24 cellular contexts compared by ENCODE assay signal in the genomic region with DNA sequence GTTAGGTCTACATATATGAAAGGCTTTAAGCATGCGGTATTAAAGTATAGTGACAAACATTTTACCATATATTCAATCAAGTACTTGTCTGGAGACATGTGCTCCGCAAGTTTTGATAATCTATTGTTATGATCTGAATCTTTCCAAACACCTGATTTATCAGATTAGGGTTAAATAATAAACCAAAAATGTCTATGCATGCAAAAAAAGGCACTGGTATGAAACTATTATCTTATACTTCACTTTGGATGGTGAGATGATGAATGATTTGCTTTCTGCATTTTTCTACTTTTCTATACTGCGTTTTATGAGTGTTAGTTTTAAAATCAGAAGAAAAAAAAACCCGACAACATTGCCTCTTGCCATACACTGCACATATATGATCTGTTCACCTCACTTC. TPM values are rescaled to one million over a fixed set of nuclear protein-coding genes. Genes with fewer than 3 reads are reported as not detected.
DNase-seq lines count a peak whose midpoint lies in the region; ATAC-seq and TF ChIP-seq lines count a peak whose summit lies in the region.
"Had no signal": no experiment of that assay in that cellular context is flagged by ENCODE, and none has a peak within 500 bp of the region (broad histone marks: within the 10 kb centered on the region; RNA-seq: fewer than 3 reads in every experiment).

No MANE protein-coding gene starts in this region.

- TF ChIP-seq CTCF in activated CD8-positive, alpha-beta T cell treated with anti-CD3 and anti-CD28 coated beads for 36 hours (IDR thresholded peaks at IDR 0.05), result no peak

- CTCF ChIA-PET in activated CD8-positive, alpha-beta T cell treated with anti-CD3 and anti-CD28 coated beads for 36 hours (lab: Charles Lee), result no interaction called here
- CTCF ChIA-PET in activated CD8-positive, alpha-beta T cell treated with anti-CD3 and anti-CD28 coated beads, Interleukin-2, amount 10 ng/mL, durations not matched to agents 7 days and 5 days (lab: Charles Lee), result no interaction called here

- no peaks in the 10 kb centered on the region for H3K27me3 Mint-ChIP-seq in activated CD8-positive, alpha-beta T cell treated with anti-CD3 and anti-CD28 coated beads for 36 hours
- no peaks in the 10 kb centered on the region for H3K27me3 Mint-ChIP-seq in activated CD8-positive, alpha-beta T cell treated with anti-CD3 and anti-CD28 coated beads, Interleukin-2, amount 10 ng/mL, durations not matched to agents 7 days and 5 days (ENCODE audit: low read depth)
- H3K27me3 Mint-ChIP-seq in stimulated activated naive CD8-positive, alpha-beta T cell treated with anti-CD3 and anti-CD28 coated beads, Interleukin-15, Interleukin-2, amounts not matched to agents 100 ng/mL and 50 ng/mL, for 24 hours, result no peaks in the 10 kb centered on the region
- no peaks in the 10 kb centered on the region for H3K27me3 Mint-ChIP-seq in activated naive CD8-positive, alpha-beta T cell treated with anti-CD3 and anti-CD28 coated beads, Interleukin-2, amount 10 ng/mL, durations not matched to agents 7 days and 5 days
- H3K27me3 Mint-ChIP-seq: CD4-positive, alpha-beta T cell had no signal

- ATAC-seq in activated CD8-positive, alpha-beta T cell treated with anti-CD3 and anti-CD28 coated beads for 36 hours, result no peak
- ATAC-seq in activated CD8-positive, alpha-beta T cell treated with anti-CD3 and anti-CD28 coated beads, Interleukin-2, amount 10 ng/mL, durations not matched to agents 7 days and 5 days, result no peak
- no peak for ATAC-seq in stimulated activated naive CD8-positive, alpha-beta T cell treated with anti-CD3 and anti-CD28 coated beads, Interleukin-15, Interleukin-2, amounts not matched to agents 100 U/mL and 50 U/mL, for 24 hours
- no peak for ATAC-seq in activated naive CD8-positive, alpha-beta T cell treated with anti-CD3 and anti-CD28 coated beads, Interleukin-2, amount 10 ng/mL, durations not matched to agents 7 days and 5 days (ENCODE audit: low read depth)
- ATAC-seq: GM12878, K562, Right ventricle myocardium inferior had no signal

- H3K4me3 Mint-ChIP-seq in activated CD8-positive, alpha-beta T cell treated with anti-CD3 and anti-CD28 coated beads for 36 hours, result no peak overlapping the region
- H3K4me3 Mint-ChIP-seq in activated CD8-positive, alpha-beta T cell treated with anti-CD3 and anti-CD28 coated beads, Interleukin-2, amount 10 ng/mL, durations not matched to agents 7 days and 5 days, result no peak overlapping the region
- no peak overlapping the region for H3K4me3 Mint-ChIP-seq in stimulated activated naive CD8-positive, alpha-beta T cell treated with anti-CD3 and anti-CD28 coated beads, Interleukin-15, Interleukin-2, amounts not matched to agents 100 ng/mL and 50 ng/mL, for 24 hours
- H3K4me3 Mint-ChIP-seq in activated naive CD8-positive, alpha-beta T cell treated with anti-CD3 and anti-CD28 coated beads, Interleukin-2, amount 10 ng/mL, durations not matched to agents 7 days and 5 days, result no peak overlapping the region
- H3K4me3 Mint-ChIP-seq: CD4-positive, alpha-beta T cell; H9; HFFc6 had no signal

- peaks cover 1% of the 10 kb centered on the region for H3K9me3 Mint-ChIP-seq in activated CD8-positive, alpha-beta T cell treated with anti-CD3 and anti-CD28 coated beads for 36 hours
- H3K9me3 Mint-ChIP-seq in activated CD8-positive, alpha-beta T cell treated with anti-CD3 and anti-CD28 coated beads, Interleukin-2, amount 10 ng/mL, durations not matched to agents 7 days and 5 days (ENCODE audit: insufficient read depth), result peaks cover 40% of the 10 kb centered on the region
- peaks cover 13% of the 10 kb centered on the region for H3K9me3 Mint-ChIP-seq in stimulated activated naive CD8-positive, alpha-beta T cell treated with anti-CD3 and anti-CD28 coated beads, Interleukin-15, Interleukin-2, amounts not matched to agents 100 ng/mL and 50 ng/mL, for 24 hours
- peaks cover 16% of the 10 kb centered on the region for H3K9me3 Mint-ChIP-seq in activated naive CD8-positive, alpha-beta T cell treated with anti-CD3 and anti-CD28 coated beads, Interleukin-2, amount 10 ng/mL, durations not matched to agents 7 days and 5 days
- H3K9me3 Mint-ChIP-seq: CD4-positive, alpha-beta T cell; HFFc6 had no signal

- H3K4me1 Mint-ChIP-seq in activated CD8-positive, alpha-beta T cell treated with anti-CD3 and anti-CD28 coated beads for 36 hours (ENCODE audit: low read depth), result peaks cover 77% of the 10 kb centered on the region
- H3K4me1 Mint-ChIP-seq in activated CD8-positive, alpha-beta T cell treated with anti-CD3 and anti-CD28 coated beads, Interleukin-2, amount 10 ng/mL, durations not matched to agents 7 days and 5 days (ENCODE audit: low read depth), result peaks cover 81% of the 10 kb centered on the region
- H3K4me1 Mint-ChIP-seq in stimulated activated naive CD8-positive, alpha-beta T cell treated with anti-CD3 and anti-CD28 coated beads, Interleukin-15, Interleukin-2, amounts not matched to agents 100 ng/mL and 50 ng/mL, for 24 hours (ENCODE audit: low read depth), result peaks cover 98% of the 10 kb centered on the region
- H3K4me1 Mint-ChIP-seq in activated naive CD8-positive, alpha-beta T cell treated with anti-CD3 and anti-CD28 coated beads, Interleukin-2, amount 10 ng/mL, durations not matched to agents 7 days and 5 days, result peaks cover 47% of the 10 kb centered on the region

- DNase-seq in activated CD8-positive, alpha-beta T cell treated with anti-CD3 and anti-CD28 coated beads for 36 hours, result no peak
- no peak for DNase-seq in activated CD8-positive, alpha-beta T cell treated with anti-CD3 and anti-CD28 coated beads, Interleukin-2, amount 10 ng/mL, durations not matched to agents 7 days and 5 days
- no peak for DNase-seq in stimulated activated naive CD8-positive, alpha-beta T cell treated with anti-CD3 and anti-CD28 coated beads, Interleukin-15, Interleukin-2, amounts not matched to agents 100 U/mL and 50 U/mL, for 24 hours
- DNase-seq in activated naive CD8-positive, alpha-beta T cell treated with anti-CD3 and anti-CD28 coated beads, Interleukin-2, amount 10 ng/mL, durations not matched to agents 7 days and 5 days, result no peak
- DNase-seq in iPS-NIHi7 (ENCODE audit: extremely low spot score) (no peak), dedifferentiated amniotic fluid mesenchymal stem cell (ENCODE audit: extremely low spot score) (no peak)
- DNase-seq: ACHN; CD4-positive, alpha-beta T cell; COR-L47; DMS 273 treated with DMSO at 0.1 percent for 48 hours; DMS79 treated with DMSO at 0.1 percent for 48 hours; H9; HFFc6; MM.1S; NCI-H1048; NCI-H1417 treated with DMSO at 0.1 percent for 48 hours; NCI-H187; NCI-H446; NCI-H526; Peyer's patch had no signal

- POLR2A ChIA-PET in activated CD8-positive, alpha-beta T cell treated with anti-CD3 and anti-CD28 coated beads for 36 hours (lab: Charles Lee), result no interaction called here
- POLR2A ChIA-PET in activated CD8-positive, alpha-beta T cell treated with anti-CD3 and anti-CD28 coated beads, Interleukin-2, amount 10 ng/mL, durations not matched to agents 7 days and 5 days (lab: Charles Lee), result interaction anchor here (0.5 kb wide), 1 partner anchor 205 kb away, joined by 3 read pairs; no protein-coding TSS in a partner anchor
- POLR2A ChIA-PET in activated naive CD8-positive, alpha-beta T cell treated with anti-CD3 and anti-CD28 coated beads, Interleukin-2, amount 10 ng/mL, durations not matched to agents 7 days and 5 days (lab: Charles Lee), result no interaction called here

- intact Hi-C loops in activated CD8-positive, alpha-beta T cell treated with anti-CD3 and anti-CD28 coated beads for 36 hours (cut with micrococcal nuclease), result no loop called here

- peaks cover 58% of the 10 kb centered on the region for H3K36me3 Mint-ChIP-seq in activated CD8-positive, alpha-beta T cell treated with anti-CD3 and anti-CD28 coated beads for 36 hours (ENCODE audit: low read depth)
- H3K36me3 Mint-ChIP-seq in activated CD8-positive, alpha-beta T cell treated with anti-CD3 and anti-CD28 coated beads, Interleukin-2, amount 10 ng/mL, durations not matched to agents 7 days and 5 days (ENCODE audit: low read depth), result peaks cover 83% of the 10 kb centered on the region
- peaks cover 66% of the 10 kb centered on the region for H3K36me3 Mint-ChIP-seq in stimulated activated naive CD8-positive, alpha-beta T cell treated with anti-CD3 and anti-CD28 coated beads, Interleukin-15, Interleukin-2, amounts not matched to agents 100 ng/mL and 50 ng/mL, for 24 hours (ENCODE audit: low read depth)
- peaks cover 66% of the 10 kb centered on the region for H3K36me3 Mint-ChIP-seq in activated naive CD8-positive, alpha-beta T cell treated with anti-CD3 and anti-CD28 coated beads, Interleukin-2, amount 10 ng/mL, durations not matched to agents 7 days and 5 days

- peak overlapping the region; percentile 3 for H3K27ac Mint-ChIP-seq in activated CD8-positive, alpha-beta T cell treated with anti-CD3 and anti-CD28 coated beads for 36 hours
- no peak overlapping the region for H3K27ac Mint-ChIP-seq in activated CD8-positive, alpha-beta T cell treated with anti-CD3 and anti-CD28 coated beads, Interleukin-2, amount 10 ng/mL, durations not matched to agents 7 days and 5 days
- peak overlapping the region; percentile 98 for H3K27ac Mint-ChIP-seq in stimulated activated naive CD8-positive, alpha-beta T cell treated with anti-CD3 and anti-CD28 coated beads, Interleukin-15, Interleukin-2, amounts not matched to agents 100 ng/mL and 50 ng/mL, for 24 hours
- H3K27ac Mint-ChIP-seq in activated naive CD8-positive, alpha-beta T cell treated with anti-CD3 and anti-CD28 coated beads, Interleukin-2, amount 10 ng/mL, durations not matched to agents 7 days and 5 days, result peak overlapping the region; percentile 52
- H3K27ac Mint-ChIP-seq: CD4-positive, alpha-beta T cell; H9; HFFc6 had no signal

RNA-seq across cellular contexts. Expression of a gene that starts 37.8 kb away (rescaled TPM):
- 10 to 100 TPM; 27.9 to 30.3 TPM for total RNA-seq in activated CD8-positive, alpha-beta T cell treated with anti-CD3 and anti-CD28 coated beads for 36 hours
- 10 to 100 TPM; 31.6 to 32.8 TPM for total RNA-seq in activated CD8-positive, alpha-beta T cell treated with anti-CD3 and anti-CD28 coated beads, Interleukin-2, amount 10 ng/mL, durations not matched to agents 7 days and 5 days
- total RNA-seq in activated naive CD8-positive, alpha-beta T cell treated with anti-CD3 and anti-CD28 coated beads, Interleukin-2, amount 10 ng/mL, durations not matched to agents 7 days and 5 days, result 10 to 100 TPM; 32.3 to 33.3 TPM
